In genomic region chrX:4193500-4193899, GRCh38 we compare ENCODE assay signal across 1 cellular context.
TF ChIP-seq lines count a peak whose summit lies in the region.

No MANE protein-coding gene starts in this region.

TF ChIP-seq in endothelial cell of umbilical vein, 7 proteins besides CTCF, POLR2A, EP300 and RAD21:
- no peak for TF ChIP-seq FOS (IDR thresholded peaks at IDR 0.05; ENCODE audit: borderline replicate concordance, insufficient read depth, low read length)
- no peak for TF ChIP-seq MAX (IDR thresholded peaks at IDR 0.05; ENCODE audit: insufficient read depth, insufficient read length)
- TF ChIP-seq EZH2 (IDR thresholded peaks at IDR 0.05; ENCODE audit: borderline replicate concordance, low read depth, low read length, severe bottlenecking), result no peak
